2 cellular contexts compared by ENCODE assay signal in genomic region chrX:71250856-71251255, GRCh38.
TF ChIP-seq lines count a peak whose summit lies in the region.

No MANE protein-coding gene starts in this region.

TF ChIP-seq in GM12878, 131 proteins besides CTCF, POLR2A, EP300 and RAD21:
- TF ChIP-seq BHLHE40 (IDR thresholded peaks at IDR 0.05; ENCODE audit: borderline replicate concordance in 1 of 2, low read depth in 2 of 2, low read length in 1 of 2) = no peak
- no peak for TF ChIP-seq KLF5 (IDR thresholded peaks at IDR 0.05; ENCODE audit: partially characterized antibody)
- TF ChIP-seq POLR2AphosphoS2 (IDR thresholded peaks at IDR 0.05; ENCODE audit: low read depth, low read length) = no peak
- TF ChIP-seq NBN (IDR thresholded peaks at IDR 0.05) = no peak
- TF ChIP-seq CREB1 (IDR thresholded peaks at IDR 0.05; ENCODE audit: low read depth) = no peak
- TF ChIP-seq EZH2 (IDR thresholded peaks at IDR 0.05; ENCODE audit: borderline replicate concordance, control insufficient read depth, low read depth, low read length) = no peak
- TF ChIP-seq CBX5 (IDR thresholded peaks at IDR 0.05; ENCODE audit: low read depth) = no peak
- no peak for TF ChIP-seq ATF7 (IDR thresholded peaks at IDR 0.05; ENCODE audit: low read depth)
- no peak for TF ChIP-seq IKZF2 (IDR thresholded peaks at IDR 0.05)
- no peak for TF ChIP-seq ZBED1 (IDR thresholded peaks at IDR 0.05; ENCODE audit: borderline replicate concordance)
- no peak for TF ChIP-seq ASH2L (IDR thresholded peaks at IDR 0.05; ENCODE audit: borderline replicate concordance, low read depth)
- TF ChIP-seq JUND (IDR thresholded peaks at IDR 0.05; ENCODE audit: low read depth, low read length) = no peak

TF ChIP-seq in neural cell, 6 proteins besides CTCF, POLR2A, EP300 and RAD21:
- TF ChIP-seq EZH2 (IDR thresholded peaks at IDR 0.05; ENCODE audit: borderline replicate concordance, insufficient read depth, low read length, poor library complexity, severe bottlenecking) (no peak), SMC3 (conservative IDR thresholded peaks at IDR 0.05; ENCODE audit: poor library complexity) (no peak)
